ENCODE assay signal across 24 cellular contexts in genomic region chr4:1502976-1503375, GRCh38.
A peak's percentile ranks its signal among the peaks of the same experiment; 100 is the strongest.
DNase-seq lines count a peak whose midpoint lies in the region; ATAC-seq and TF ChIP-seq lines count a peak whose summit lies in the region.
"Had no signal": no experiment of that assay in that cellular context is flagged by ENCODE, and none has a peak within 500 bp of the region (broad histone marks: within the 10 kb centered on the region; RNA-seq: fewer than 3 reads in every experiment).

No MANE protein-coding gene starts in this region.

- no peak overlapping the region for H3K27ac Mint-ChIP-seq in endothelial cell (ENCODE audit: unreplicated experiment)
- H3K27ac Mint-ChIP-seq: activated CD8-positive, alpha-beta T cell treated with anti-CD3 and anti-CD28 coated beads, Interleukin-2, amount 10 ng/mL, durations not matched to agents 7 days and 5 days; activated T-cell treated with anti-CD3 and anti-CD28 coated beads, Interleukin-2, amount 50 U/mL, for 24 hours; nephron had no signal

- intact Hi-C loops in left lung (cut with DNase I): no loop called here
- intact Hi-C loops in posterior vena cava (cut with DNase I): no loop called here

- no peak overlapping the region for H3K4me3 Mint-ChIP-seq in endothelial cell (ENCODE audit: unreplicated experiment)
- H3K4me3 Mint-ChIP-seq: activated CD8-positive, alpha-beta T cell treated with anti-CD3 and anti-CD28 coated beads, Interleukin-2, amount 10 ng/mL, durations not matched to agents 7 days and 5 days; activated T-cell treated with anti-CD3 and anti-CD28 coated beads, Interleukin-2, amount 50 U/mL, for 24 hours; central memory CD8-positive, alpha-beta T cell; nephron had no signal

- DNase-seq in NCI-H1417 (lab: John Stamatoyannopoulos, UW) (peak in 2 of 3 experiments; percentile 17 to 46), NCI-H1417 treated with DMSO at 0.1 percent for 48 hours (lab: John Stamatoyannopoulos, UW) (no peak), RPMI8226 (peak; percentile 55), left lung (peak; percentile 24 to 71), posterior vena cava (ENCODE audit: low spot score) (peak; percentile 61), endothelial cell (ENCODE audit: low spot score) (no peak), HEK293T (ENCODE audit: extremely low spot score) (no peak), NCI-H2029 treated with DMSO at 0.1 percent for 48 hours (lab: John Stamatoyannopoulos, UW) (no peak)
- DNase-seq: activated CD4-positive, CD25-positive, alpha-beta regulatory T cell; activated CD8-positive, alpha-beta T cell treated with anti-CD3 and anti-CD28 coated beads, Interleukin-2, amount 10 ng/mL, durations not matched to agents 7 days and 5 days; activated naive CD4-positive, alpha-beta T cell treated with anti-CD3 and anti-CD28 coated beads, Interleukin-2, amount 50 U/mL, for 16 hours; effector CD4-positive, alpha-beta T cell; HCEC 1CT; hippocampal formation; mesenchymal stem cell; NCI-H748 treated with DMSO at 0.1 percent for 48 hours; PC-3; stimulated activated CD4-positive, alpha-beta T cell treated with anti-CD3 and anti-CD28 coated beads, Interleukin-12 subunit alpha, Interleukin-12 subunit beta, amount 100 ng/mL, for 4 hours had no signal

- H3K9me3 ChIP-seq in left lung: no peaks in the 10 kb centered on the region
- H3K9me3 ChIP-seq: A549, Caco-2 had no signal

- no peak for ATAC-seq in left lung
- ATAC-seq: activated CD8-positive, alpha-beta T cell treated with anti-CD3 and anti-CD28 coated beads, Interleukin-2, amount 10 ng/mL, durations not matched to agents 7 days and 5 days; esophagus mucosa; PC-3 had no signal

- H3K27ac ChIP-seq in left lung: no peak overlapping the region
- H3K27ac ChIP-seq: A549 had no signal

- no peaks in the 10 kb centered on the region for H3K9me3 Mint-ChIP-seq in endothelial cell (ENCODE audit: unreplicated experiment)
- H3K9me3 Mint-ChIP-seq: activated T-cell treated with anti-CD3 and anti-CD28 coated beads, Interleukin-2, amount 50 U/mL, for 24 hours; central memory CD8-positive, alpha-beta T cell had no signal

- no peaks in the 10 kb centered on the region for H3K36me3 Mint-ChIP-seq in endothelial cell (ENCODE audit: low read depth, unreplicated experiment)

- peaks cover 0 to 51% of the 10 kb centered on the region in 2 donors for H3K27me3 ChIP-seq in left lung

- H3K27me3 Mint-ChIP-seq in endothelial cell (ENCODE audit: unreplicated experiment): peaks cover 4% of the 10 kb centered on the region

- H3K4me1 Mint-ChIP-seq in endothelial cell (ENCODE audit: unreplicated experiment): no peaks in the 10 kb centered on the region
- H3K4me1 Mint-ChIP-seq: central memory CD8-positive, alpha-beta T cell; nephron had no signal

- TF ChIP-seq CTCF in left lung (IDR thresholded peaks at IDR 0.05) (no peak), endothelial cell (IDR thresholded peaks at IDR 0.05; ENCODE audit: unreplicated experiment) (no peak)

- CTCF ChIA-PET in HEK293T (lab: Yijun Ruan, JAX): no interaction called here

- H3K36me3 ChIP-seq in left lung: no peaks in the 10 kb centered on the region

- POLR2A ChIA-PET in HEK293T (lab: Yijun Ruan, JAX): no interaction called here

- no peak overlapping the region for H3K4me3 ChIP-seq in left lung
- H3K4me3 ChIP-seq: A549 had no signal

- H3K4me1 ChIP-seq in left lung: no peaks in the 10 kb centered on the region
- H3K4me1 ChIP-seq: A549, Caco-2 had no signal

TF ChIP-seq in HEK293T, 16 proteins besides CTCF, POLR2A, EP300 and RAD21:
- no peak for TF ChIP-seq FOXK2 (IDR thresholded peaks at IDR 0.05)

Comparison
In these comparisons a context has a peak if more than half of its experiments do, and no peak if none do; other contexts are left out.
1. DNase-seq: peak in NCI-H1417 (2 of 3), RPMI8226 (single experiment), left lung (2 of 2) and posterior vena cava (single experiment); none in NCI-H1417 treated with DMSO at 0.1 percent for 48 hours (single experiment), endothelial cell (single experiment), HEK293T (single experiment) and NCI-H2029 treated with DMSO at 0.1 percent for 48 hours (single experiment).